ENCODE assay signal across 1 cellular context in genomic region chr7:100547872-100548271, GRCh38.
TF ChIP-seq lines count a peak whose summit lies in the region.

No MANE protein-coding gene starts in this region.

TF ChIP-seq in WTC11, 78 proteins besides CTCF, POLR2A, EP300 and RAD21 (continued from another document):
- TF ChIP-seq, protein P1, sequence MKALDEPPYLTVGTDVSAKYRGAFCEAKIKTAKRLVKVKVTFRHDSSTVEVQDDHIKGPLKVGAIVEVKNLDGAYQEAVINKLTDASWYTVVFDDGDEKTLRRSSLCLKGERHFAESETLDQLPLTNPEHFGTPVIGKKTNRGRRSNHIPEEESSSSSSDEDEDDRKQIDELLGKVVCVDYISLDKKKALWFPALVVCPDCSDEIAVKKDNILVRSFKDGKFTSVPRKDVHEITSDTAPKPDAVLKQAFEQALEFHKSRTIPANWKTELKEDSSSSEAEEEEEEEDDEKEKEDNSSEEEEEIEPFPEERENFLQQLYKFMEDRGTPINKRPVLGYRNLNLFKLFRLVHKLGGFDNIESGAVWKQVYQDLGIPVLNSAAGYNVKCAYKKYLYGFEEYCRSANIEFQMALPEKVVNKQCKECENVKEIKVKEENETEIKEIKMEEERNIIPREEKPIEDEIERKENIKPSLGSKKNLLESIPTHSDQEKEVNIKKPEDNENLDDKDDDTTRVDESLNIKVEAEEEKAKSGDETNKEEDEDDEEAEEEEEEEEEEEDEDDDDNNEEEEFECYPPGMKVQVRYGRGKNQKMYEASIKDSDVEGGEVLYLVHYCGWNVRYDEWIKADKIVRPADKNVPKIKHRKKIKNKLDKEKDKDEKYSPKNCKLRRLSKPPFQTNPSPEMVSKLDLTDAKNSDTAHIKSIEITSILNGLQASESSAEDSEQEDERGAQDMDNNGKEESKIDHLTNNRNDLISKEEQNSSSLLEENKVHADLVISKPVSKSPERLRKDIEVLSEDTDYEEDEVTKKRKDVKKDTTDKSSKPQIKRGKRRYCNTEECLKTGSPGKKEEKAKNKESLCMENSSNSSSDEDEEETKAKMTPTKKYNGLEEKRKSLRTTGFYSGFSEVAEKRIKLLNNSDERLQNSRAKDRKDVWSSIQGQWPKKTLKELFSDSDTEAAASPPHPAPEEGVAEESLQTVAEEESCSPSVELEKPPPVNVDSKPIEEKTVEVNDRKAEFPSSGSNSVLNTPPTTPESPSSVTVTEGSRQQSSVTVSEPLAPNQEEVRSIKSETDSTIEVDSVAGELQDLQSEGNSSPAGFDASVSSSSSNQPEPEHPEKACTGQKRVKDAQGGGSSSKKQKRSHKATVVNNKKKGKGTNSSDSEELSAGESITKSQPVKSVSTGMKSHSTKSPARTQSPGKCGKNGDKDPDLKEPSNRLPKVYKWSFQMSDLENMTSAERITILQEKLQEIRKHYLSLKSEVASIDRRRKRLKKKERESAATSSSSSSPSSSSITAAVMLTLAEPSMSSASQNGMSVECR (CRISPR knock-in tag; IDR thresholded peaks at IDR 0.05; ENCODE audit: borderline replicate concordance), result no peak
- TF ChIP-seq SMAD3 (CRISPR knock-in tag; IDR thresholded peaks at IDR 0.05; ENCODE audit: borderline replicate concordance), result no peak
